In genomic region chr2:168456526-168457176, GRCh38 we compare ENCODE assay signal across 8 cellular contexts. TPM values are rescaled to one million over a fixed set of nuclear protein-coding genes. Genes with fewer than 3 reads are reported as not detected.
DNase-seq lines count a peak whose midpoint lies in the region; ATAC-seq, FAIRE-seq and TF ChIP-seq lines count a peak whose summit lies in the region.

No MANE protein-coding gene starts in this region.

- no peaks in the 10 kb centered on the region for H3K27me3 ChIP-seq in ACC112 (ENCODE audit: insufficient read depth, low read length)

- peak overlapping the region; percentile 88 for H2AFZ ChIP-seq in ACC112 (ENCODE audit: low read length, unreplicated experiment)

- H3K4me3 Mint-ChIP-seq in glutamatergic neuron (ENCODE audit: unreplicated experiment): peak overlapping the region; percentile 94

- peak; percentile 23 for DNase-seq in GM12892 (ENCODE audit: insufficient read length)
- DNase-seq in NCI-H2227 (lab: John Stamatoyannopoulos, UW; ENCODE audit: unreplicated experiment): peak; percentile 82
- peak; percentile 8 for DNase-seq in activated effector memory CD4-positive, alpha-beta T cell treated with Interleukin-2 at 50 U/mL for 16 hours
- peak; percentile 71 for DNase-seq in glutamatergic neuron
- DNase-seq in omental fat pad (ENCODE audit: low spot score): no peak
- no peak for DNase-seq in posterior vena cava (ENCODE audit: low spot score)

- H3K36me3 ChIP-seq in ACC112 (ENCODE audit: insufficient read depth, low read length): no peaks in the 10 kb centered on the region

- TF ChIP-seq CTCF in glutamatergic neuron (IDR thresholded peaks at IDR 0.05; ENCODE audit: partially characterized antibody, unreplicated experiment) (no peak), omental fat pad (IDR thresholded peaks at IDR 0.05) (no peak)

- H3K27ac ChIP-seq in ACC112 (ENCODE audit: low read depth, low read length): peak overlapping the region; percentile 34; the same call in 1 of the 2 replicates

- H3K4me1 Mint-ChIP-seq in glutamatergic neuron (ENCODE audit: low read depth, unreplicated experiment): peaks cover 13% of the 10 kb centered on the region

- peak overlapping the region; percentile 90 for H3K27ac Mint-ChIP-seq in glutamatergic neuron (ENCODE audit: unreplicated experiment)

- no peak for TF ChIP-seq POLR2A in GM12892 (IDR thresholded peaks at IDR 0.05; ENCODE audit: low read depth, low read length)

- H3K27me3 Mint-ChIP-seq in glutamatergic neuron (ENCODE audit: unreplicated experiment): peaks cover 3% of the 10 kb centered on the region

- peaks cover 20% of the 10 kb centered on the region for H3K4me1 ChIP-seq in ACC112 (ENCODE audit: control insufficient read depth, insufficient read depth, low read length, unreplicated experiment)

- H3K4me3 ChIP-seq in ACC112 (ENCODE audit: low read depth, low read length): peak overlapping the region; percentile 98

- ATAC-seq in HG02884 (IDR thresholded peaks at IDR 0.05; ENCODE audit: unreplicated experiment) (peak; percentile 30), omental fat pad (ENCODE audit: low FRiP score) (peak; percentile 63)

- H3K79me2 ChIP-seq in ACC112 (ENCODE audit: control insufficient read depth, insufficient read depth, low read length, unreplicated experiment): peaks cover 53% of the 10 kb centered on the region

- peaks cover 5% of the 10 kb centered on the region for H3K9me3 Mint-ChIP-seq in glutamatergic neuron (ENCODE audit: unreplicated experiment)

- H3K36me3 Mint-ChIP-seq in glutamatergic neuron (ENCODE audit: unreplicated experiment): no peaks in the 10 kb centered on the region

- FAIRE-seq in GM12892 (lab: Jason Lieb, UNC): peak; percentile 66

- intact Hi-C loops in posterior vena cava (cut with DNase I): no loop called here

RNA-seq across cellular contexts. Expression of gene CERS6, which starts 0.6 kb away (rescaled TPM):
- 9.1 TPM for polyA plus RNA-seq in GM12892 (2012; ENCODE audit: missing spikeins)
- total RNA-seq in glutamatergic neuron (ENCODE audit: unreplicated experiment): 143 TPM
- total RNA-seq in omental fat pad: 10 to 100 TPM; 25.9 to 57.2 (median 35.8) TPM
- 10 to 100 TPM; 13.2 to 18.2 TPM for total RNA-seq in posterior vena cava

Comparison
In these comparisons a context has a peak if more than half of its experiments do, and no peak if none do; other contexts are left out.
1. DNase-seq: peak in GM12892 (single experiment), NCI-H2227 (single experiment), activated effector memory CD4-positive, alpha-beta T cell treated with Interleukin-2 at 50 U/mL for 16 hours (single experiment) and glutamatergic neuron (single experiment); none in omental fat pad (single experiment) and posterior vena cava (single experiment).